In genomic region chr1:195376190-195376589, GRCh38 we compare ENCODE assay signal across 14 cellular contexts.
DNase-seq lines count a peak whose midpoint lies in the region; ATAC-seq and TF ChIP-seq lines count a peak whose summit lies in the region.
"Had no signal": no experiment of that assay in that cellular context is flagged by ENCODE, and none has a peak within 500 bp of the region (broad histone marks: within the 10 kb centered on the region; RNA-seq: fewer than 3 reads in every experiment).

No MANE protein-coding gene starts in this region.

- H3F3A ChIP-seq in SU-DHL-6 (ENCODE audit: insufficient read depth): no peaks in the 10 kb centered on the region

- H3K4me3 Mint-ChIP-seq in neural crest cell: no peak overlapping the region
- H3K4me3 Mint-ChIP-seq: activated CD4-positive, alpha-beta T cell treated with anti-CD3 and anti-CD28 coated beads for 36 hours; mesothelial cell of epicardium had no signal

- ATAC-seq in GM18870 (IDR thresholded peaks at IDR 0.05; ENCODE audit: unreplicated experiment): peak; percentile 72
- ATAC-seq: activated CD4-positive, alpha-beta T cell treated with anti-CD3 and anti-CD28 coated beads for 36 hours had no signal

- no peaks in the 10 kb centered on the region for H3K36me3 ChIP-seq in SU-DHL-6 (ENCODE audit: low read length)
- H3K36me3 ChIP-seq: SJCRH30, tibial artery had no signal

- no peak overlapping the region for H3K9ac ChIP-seq in SU-DHL-6 (ENCODE audit: low read length)

- H3K9me3 ChIP-seq in SU-DHL-6 (ENCODE audit: insufficient read depth, low read length): no peaks in the 10 kb centered on the region
- H3K9me3 ChIP-seq: SJCRH30, tibial artery had no signal

- intact Hi-C loops in lower leg skin (cut with DNase I; ENCODE audit: low total_unique reads): no loop called here

- no peaks in the 10 kb centered on the region for H4K20me1 ChIP-seq in SU-DHL-6 (ENCODE audit: low read depth, low read length)

- TF ChIP-seq CTCF in SU-DHL-6 (IDR thresholded peaks at IDR 0.05; ENCODE audit: insufficient read depth, low read length, poor library complexity, severe bottlenecking) (peak; percentile 17), neural crest cell (conservative IDR thresholded peaks at IDR 0.05) (peak; percentile 35), lower leg skin (IDR thresholded peaks at IDR 0.05) (no peak)

- no peaks in the 10 kb centered on the region for H3K4me1 Mint-ChIP-seq in neural crest cell
- H3K4me1 Mint-ChIP-seq: activated CD4-positive, alpha-beta T cell treated with anti-CD3 and anti-CD28 coated beads for 36 hours; mesothelial cell of epicardium had no signal

- no peaks in the 10 kb centered on the region for H3K27me3 ChIP-seq in SU-DHL-6 (ENCODE audit: low read length)
- H3K27me3 ChIP-seq: SJCRH30, tibial artery had no signal

- no peak for TF ChIP-seq POLR2A in lower leg skin (IDR thresholded peaks at IDR 0.05)

- H3K4me3 ChIP-seq in SU-DHL-6 (ENCODE audit: insufficient read depth, low read length, poor library complexity, severe bottlenecking): no peak overlapping the region
- H3K4me3 ChIP-seq in lower leg skin (ENCODE audit: low read depth, poor library complexity, severe bottlenecking): no peak overlapping the region
- H3K4me3 ChIP-seq: SJCRH30, tibial artery had no signal

- H3K79me2 ChIP-seq in SU-DHL-6 (ENCODE audit: insufficient read depth, low read length): no peaks in the 10 kb centered on the region

- H3K36me3 Mint-ChIP-seq in neural crest cell (ENCODE audit: low read depth): no peaks in the 10 kb centered on the region
- H3K36me3 Mint-ChIP-seq: mesothelial cell of epicardium had no signal

- H3K9me3 Mint-ChIP-seq in neural crest cell: peaks cover 2% of the 10 kb centered on the region
- H3K9me3 Mint-ChIP-seq: mesothelial cell of epicardium had no signal

- H3K27ac ChIP-seq in SU-DHL-6 (ENCODE audit: low read depth, low read length): no peak overlapping the region
- H3K27ac ChIP-seq: SJCRH30, tibial artery had no signal

- peak overlapping the region; percentile 1 for H2AFZ ChIP-seq in SU-DHL-6 (ENCODE audit: low read depth, low read length, severe bottlenecking)

- no peak overlapping the region for H3K4me2 ChIP-seq in SU-DHL-6 (ENCODE audit: low read depth, low read length, poor library complexity, severe bottlenecking)

- no peaks in the 10 kb centered on the region for H3K27me3 Mint-ChIP-seq in neural crest cell (ENCODE audit: low read depth)
- H3K27me3 Mint-ChIP-seq: activated CD4-positive, alpha-beta T cell treated with anti-CD3 and anti-CD28 coated beads for 36 hours had no signal

- H3K27ac Mint-ChIP-seq in neural crest cell (ENCODE audit: unreplicated experiment): no peak overlapping the region
- H3K27ac Mint-ChIP-seq: activated CD4-positive, alpha-beta T cell treated with anti-CD3 and anti-CD28 coated beads for 36 hours; mesothelial cell of epicardium had no signal

- DNase-seq in HS-5 (ENCODE audit: low read depth) (peak; percentile 8), neural crest cell (ENCODE audit: low read depth, low spot score) (no peak), cerebellar cortex (ENCODE audit: low spot score) (no peak), NCI-H1694 (lab: John Stamatoyannopoulos, UW) (no peak), lower leg skin (ENCODE audit: low spot score in 2 of 2) (no peak)
- DNase-seq: activated CD4-positive, alpha-beta T cell treated with anti-CD3 and anti-CD28 coated beads for 36 hours; activated gamma-delta T cell treated with Interleukin-2 at 50 U/mL for 16 hours; GF-D8; NCI-H2171; tibial artery had no signal

- H3K9me2 ChIP-seq in SU-DHL-6 (replicated peaks; ENCODE audit: insufficient read depth, low read length): no peaks in the 10 kb centered on the region

Comparison
In these comparisons a context has a peak if more than half of its experiments do, and no peak if none do; other contexts are left out.
1. CTCF ChIP-seq: peak in SU-DHL-6 (single experiment) and neural crest cell (single experiment); none in lower leg skin (0 of 3).